14 cellular contexts compared by ENCODE assay signal in genomic region chr5:177325868-177326381, GRCh38. TPM values are rescaled to one million over a fixed set of nuclear protein-coding genes. Genes with fewer than 3 reads are reported as not detected.
DNase-seq lines count a peak whose midpoint lies in the region; ATAC-seq and TF ChIP-seq lines count a peak whose summit lies in the region.
"Had no signal": no experiment of that assay in that cellular context is flagged by ENCODE, and none has a peak within 500 bp of the region (broad histone marks: within the 10 kb centered on the region; RNA-seq: fewer than 3 reads in every experiment).

No MANE protein-coding gene starts in this region.

- TF ChIP-seq POLR2A in HCT116 (IDR thresholded peaks at IDR 0.05; ENCODE audit: borderline replicate concordance, extremely low read depth, insufficient read depth, insufficient read length), result no peak

- POLR2A ChIA-PET in HCT116 (lab: Charles Lee), result no interaction called here

- TF ChIP-seq CTCF in HCT116 (IDR thresholded peaks at IDR 0.05 in 2 of 3, conservative IDR thresholded peaks at IDR 0.05 in 1 of 3; ENCODE audit: borderline replicate concordance in 1 of 3, insufficient read depth in 1 of 3, low read depth in 2 of 3, low read length in 2 of 3), result no peak
- no peak for TF ChIP-seq CTCF in brain (conservative IDR thresholded peaks at IDR 0.05)

- no peak overlapping the region for H3K27ac ChIP-seq in HCT116 (ENCODE audit: low read depth, low read length)
- H3K27ac ChIP-seq: BLaER1 treated with 17β-estradiol and CSF1 and Interleukin-3, amounts not matched to agents 10 nM and 100 nM; left ventricle myocardium inferior; thoracic aorta had no signal

- no peak overlapping the region for H3K4me3 Mint-ChIP-seq in brain
- no peak overlapping the region for H3K4me3 Mint-ChIP-seq in natural killer cell treated with Interleukin-12 subunit alpha and Interleukin-12 subunit beta and Interleukin-15 and Interleukin-18, amount 100 ng/mL, for 72 hours
- H3K4me3 Mint-ChIP-seq: activated CD8-positive, alpha-beta T cell treated with anti-CD3 and anti-CD28 coated beads, Interleukin-2, amount 10 ng/mL, durations not matched to agents 7 days and 5 days; activated naive CD4-positive, alpha-beta T cell treated with anti-CD3 and anti-CD28 coated beads, Interleukin-2, amount 10 ng/mL, durations not matched to agents 7 days and 5 days had no signal

- peaks cover 7 to 11% of the 10 kb centered on the region in 2 experiments; a peak in 3 of 4 replicates for H3K4me1 ChIP-seq in HCT116 (ENCODE audit: control insufficient read depth in 1 of 2, insufficient read depth in 2 of 2, low read length in 2 of 2)

- no peaks in the 10 kb centered on the region for H4K20me1 ChIP-seq in HCT116 (ENCODE audit: insufficient read depth)

- ATAC-seq in HCT116, result peak; percentile 61; the same call in 1 of the 2 replicates
- no peak for ATAC-seq in natural killer cell treated with Interleukin-12 subunit alpha and Interleukin-12 subunit beta and Interleukin-15 and Interleukin-18, amount 100 ng/mL, for 72 hours
- ATAC-seq: activated CD8-positive, alpha-beta T cell treated with anti-CD3 and anti-CD28 coated beads, Interleukin-2, amount 10 ng/mL, durations not matched to agents 7 days and 5 days had no signal

- RAD21 ChIA-PET in HCT116 (lab: Charles Lee; ENCODE audit: low non-redundant PET in 1 of 2, low total read pairs in 2 of 2, uncharacterized antibody in 2 of 2, unreplicated experiment in 2 of 2), result no interaction called here

- H3K4me1 Mint-ChIP-seq in brain, result peaks cover 19% of the 10 kb centered on the region
- peaks cover 30 to 40% of the 10 kb centered on the region in 2 donors for H3K4me1 Mint-ChIP-seq in natural killer cell treated with Interleukin-12 subunit alpha and Interleukin-12 subunit beta and Interleukin-15 and Interleukin-18, amount 100 ng/mL, for 72 hours (ENCODE audit: low read depth in 2 of 2)

- DNase-seq in HCT116 (ENCODE audit: low read depth, low spot score) (no peak), NCI-H226 (no peak), NCI-H187 (lab: John Stamatoyannopoulos, UW) (no peak), NCI-H1048 (lab: John Stamatoyannopoulos, UW) (no peak)
- no peak for DNase-seq in natural killer cell treated with Interleukin-12 subunit alpha and Interleukin-12 subunit beta and Interleukin-15 and Interleukin-18, amount 100 ng/mL, for 72 hours (ENCODE audit: low spot score)
- DNase-seq: activated CD8-positive, alpha-beta T cell treated with anti-CD3 and anti-CD28 coated beads, Interleukin-2, amount 10 ng/mL, durations not matched to agents 7 days and 5 days; activated naive CD4-positive, alpha-beta T cell treated with anti-CD3 and anti-CD28 coated beads, Interleukin-2, amount 10 ng/mL, durations not matched to agents 7 days and 5 days; cortex of kidney; left ventricle myocardium inferior; NCI-H2029 treated with DMSO at 0.1 percent for 48 hours; T-helper 1 cell had no signal

- no peak overlapping the region for H3K4me3 ChIP-seq in HCT116 (replicated peaks in 1 of 2; ENCODE audit: low read depth in 1 of 2, low read length in 2 of 2)
- H3K4me3 ChIP-seq: BLaER1 treated with 17β-estradiol and CSF1 and Interleukin-3, amounts not matched to agents 10 nM and 100 nM; left ventricle myocardium inferior; thoracic aorta had no signal

- H3K27me3 Mint-ChIP-seq in brain, result peaks cover 5% of the 10 kb centered on the region
- H3K27me3 Mint-ChIP-seq in natural killer cell treated with Interleukin-12 subunit alpha and Interleukin-12 subunit beta and Interleukin-15 and Interleukin-18, amount 100 ng/mL, for 72 hours, result no peaks in the 10 kb centered on the region
- H3K27me3 Mint-ChIP-seq: activated naive CD4-positive, alpha-beta T cell treated with anti-CD3 and anti-CD28 coated beads, Interleukin-2, amount 10 ng/mL, durations not matched to agents 7 days and 5 days had no signal

- no peaks in the 10 kb centered on the region for H3K27me3 ChIP-seq in HCT116 (ENCODE audit: insufficient read depth, low read length)
- H3K27me3 ChIP-seq: BLaER1 treated with 17β-estradiol and CSF1 and Interleukin-3, amounts not matched to agents 10 nM and 100 nM had no signal

- CTCF ChIA-PET in HCT116 (lab: Charles Lee), result no interaction called here

- BruUV-seq in HCT116 (replicated peaks; lab: Mats Ljungman, UMichigan), result no TSS peak

- TF ChIP-seq RAD21 in HCT116 (IDR thresholded peaks at IDR 0.05; ENCODE audit: low read depth), result no peak

- H3K4me2 ChIP-seq in HCT116 (ENCODE audit: low read length), result peak overlapping the region; percentile 42

- H3K79me2 ChIP-seq in HCT116 (ENCODE audit: insufficient read depth, low read length), result no peaks in the 10 kb centered on the region

- H3K36me3 ChIP-seq in HCT116 (ENCODE audit: control insufficient read depth in 1 of 2, insufficient read depth in 2 of 2, low read length in 2 of 2), result no peaks in the 10 kb centered on the region; a peak in 1 of 4 replicates

- H3K27ac Mint-ChIP-seq in brain, result peak overlapping the region in 4 of 5 experiments; percentile 28 to 93 (median 92)
- peak overlapping the region; percentile 66 to 71 for H3K27ac Mint-ChIP-seq in natural killer cell treated with Interleukin-12 subunit alpha and Interleukin-12 subunit beta and Interleukin-15 and Interleukin-18, amount 100 ng/mL, for 72 hours
- H3K27ac Mint-ChIP-seq: activated CD8-positive, alpha-beta T cell treated with anti-CD3 and anti-CD28 coated beads, Interleukin-2, amount 10 ng/mL, durations not matched to agents 7 days and 5 days had no signal

- H3K36me3 Mint-ChIP-seq in brain, result peaks cover 24% of the 10 kb centered on the region
- H3K36me3 Mint-ChIP-seq in natural killer cell treated with Interleukin-12 subunit alpha and Interleukin-12 subunit beta and Interleukin-15 and Interleukin-18, amount 100 ng/mL, for 72 hours, result peaks cover 10% of the 10 kb centered on the region

- H2AFZ ChIP-seq in HCT116 (ENCODE audit: low read depth, low read length, poor library complexity, severe bottlenecking), result no peak overlapping the region

- no peak overlapping the region for H3K9ac ChIP-seq in HCT116 (ENCODE audit: low read length)
- H3K9ac ChIP-seq: BLaER1 treated with 17β-estradiol and CSF1 and Interleukin-3, amounts not matched to agents 10 nM and 100 nM had no signal

- H3K9me3 ChIP-seq in HCT116 (ENCODE audit: control insufficient read depth in 1 of 2, insufficient read depth in 1 of 2, low read depth in 1 of 2, low read length in 2 of 2), result no peaks in the 10 kb centered on the region
- H3K9me3 ChIP-seq: left ventricle myocardium inferior, thoracic aorta had no signal

- peaks cover 0 to 3% (median 0%) of the 10 kb centered on the region in 5 experiments for H3K9me3 Mint-ChIP-seq in brain
- no peaks in the 10 kb centered on the region for H3K9me3 Mint-ChIP-seq in natural killer cell treated with Interleukin-12 subunit alpha and Interleukin-12 subunit beta and Interleukin-15 and Interleukin-18, amount 100 ng/mL, for 72 hours
- H3K9me3 Mint-ChIP-seq: activated naive CD4-positive, alpha-beta T cell treated with anti-CD3 and anti-CD28 coated beads, Interleukin-2, amount 10 ng/mL, durations not matched to agents 7 days and 5 days had no signal

- intact Hi-C loops in HCT116 (cut with micrococcal nuclease), result no loop called here

- H3K9me2 ChIP-seq in HCT116 (ENCODE audit: insufficient read depth), result no peaks in the 10 kb centered on the region

TF ChIP-seq in HCT116, 20 proteins besides CTCF, POLR2A, EP300 and RAD21:
- TF ChIP-seq TCF7L2 (IDR thresholded peaks at IDR 0.05; ENCODE audit: borderline replicate concordance, extremely low read depth, insufficient read depth, insufficient read length) (no peak), SP1 (IDR thresholded peaks at IDR 0.05; ENCODE audit: low read depth) (no peak), EZH2 (IDR thresholded peaks at IDR 0.05) (no peak), EGR1 (IDR thresholded peaks at IDR 0.05; ENCODE audit: low read depth) (no peak), ATF3 (IDR thresholded peaks at IDR 0.05) (no peak)
TF ChIP-seq in HCT116: peak in this region for 0.

RNA-seq across cellular contexts. Expression of gene MXD3, which starts 14.2 kb away (rescaled TPM):
- 37.6 TPM for total RNA-seq in HCT116 (2021; ENCODE audit: unreplicated experiment)
- 30.5 and 37.0 TPM in 2 replicates for polyA plus RNA-seq in HCT116 (2012)
- polyA plus RNA-seq in brain (ENCODE audit: insufficient read depth, low read depth, low replicate concordance), result 48.9 TPM
- 10 to 100 TPM; 15.0 to 24.8 TPM for total RNA-seq in natural killer cell treated with Interleukin-12 subunit alpha and Interleukin-12 subunit beta and Interleukin-15 and Interleukin-18, amount 100 ng/mL, for 72 hours

RNA-seq across cellular contexts. Expression of gene PRELID1, which starts 22.3 kb away (rescaled TPM):
- 223 TPM for total RNA-seq in HCT116 (2021; ENCODE audit: unreplicated experiment)
- polyA plus RNA-seq in HCT116 (2012), result 181 and 221 TPM in 2 replicates
- 96.8 TPM for polyA plus RNA-seq in brain (ENCODE audit: insufficient read depth, low read depth, low replicate concordance)
- total RNA-seq in natural killer cell treated with Interleukin-12 subunit alpha and Interleukin-12 subunit beta and Interleukin-15 and Interleukin-18, amount 100 ng/mL, for 72 hours, result 100 to 1,000 TPM; 310 to 360 TPM

RNA-seq across cellular contexts. Expression of gene RAB24, which starts 22.4 kb away (rescaled TPM):
- 13.5 TPM for total RNA-seq in HCT116 (2021; ENCODE audit: unreplicated experiment)
- polyA plus RNA-seq in HCT116 (2012), result 16.5 and 19.4 TPM in 2 replicates
- 17.3 TPM for polyA plus RNA-seq in brain (ENCODE audit: insufficient read depth, low read depth, low replicate concordance)
- 10 to 100 TPM; 44.2 to 49.8 TPM for total RNA-seq in natural killer cell treated with Interleukin-12 subunit alpha and Interleukin-12 subunit beta and Interleukin-15 and Interleukin-18, amount 100 ng/mL, for 72 hours

RNA-seq across cellular contexts. Expression of gene LMAN2, which starts 25.5 kb away (rescaled TPM):
- 128 TPM for total RNA-seq in HCT116 (2021; ENCODE audit: unreplicated experiment)
- 233 and 234 TPM in 2 replicates for polyA plus RNA-seq in HCT116 (2012)
- 130 TPM for polyA plus RNA-seq in brain (ENCODE audit: insufficient read depth, low read depth, low replicate concordance)
- 100 to 1,000 TPM; 136 to 150 TPM for total RNA-seq in natural killer cell treated with Interleukin-12 subunit alpha and Interleukin-12 subunit beta and Interleukin-15 and Interleukin-18, amount 100 ng/mL, for 72 hours

RNA-seq across cellular contexts. Expression of gene RGS14, which starts 31.8 kb away (rescaled TPM):
- 9.4 TPM for total RNA-seq in HCT116 (2021; ENCODE audit: unreplicated experiment)
- polyA plus RNA-seq in HCT116 (2012), result 12.3 and 12.9 TPM in 2 replicates
- polyA plus RNA-seq in brain (ENCODE audit: insufficient read depth, low read depth, low replicate concordance), result 10.7 TPM
- 10 to 100 TPM; 26.5 to 45.4 TPM for total RNA-seq in natural killer cell treated with Interleukin-12 subunit alpha and Interleukin-12 subunit beta and Interleukin-15 and Interleukin-18, amount 100 ng/mL, for 72 hours
